In the genomic region with DNA sequence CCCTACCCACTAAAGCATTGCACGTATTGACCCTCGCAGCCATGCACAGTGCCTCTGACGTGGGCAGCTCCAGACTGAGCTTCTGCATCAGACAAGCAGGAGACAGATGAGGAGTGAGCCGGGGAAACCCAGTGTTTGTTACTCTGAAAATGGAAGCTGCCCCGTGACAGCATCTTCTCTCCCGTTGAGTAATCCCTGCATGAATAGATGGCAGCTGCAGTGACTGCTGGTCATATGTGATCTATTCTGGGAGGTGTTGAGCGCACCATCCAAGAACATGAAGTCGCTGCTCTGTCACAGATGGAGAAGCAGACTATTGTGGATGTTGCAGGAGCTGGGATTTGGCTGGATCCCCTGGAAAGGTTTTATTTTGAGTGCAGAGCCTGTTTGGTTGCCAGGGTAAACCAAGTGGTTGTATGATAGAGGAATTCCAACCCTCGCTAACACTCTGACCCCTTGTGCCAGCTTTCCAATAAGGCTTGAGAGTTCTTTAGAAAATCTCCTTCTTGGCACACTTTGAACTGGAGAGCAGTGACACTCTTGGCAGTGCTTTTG, we compare ENCODE assay signal across 8 cellular contexts.
A peak's percentile ranks its signal among the peaks of the same experiment; 100 is the strongest.
DNase-seq lines count a peak whose midpoint lies in the region; ATAC-seq and TF ChIP-seq lines count a peak whose summit lies in the region.

No MANE protein-coding gene starts in this region.

- H3K27me3 ChIP-seq in esophagus muscularis mucosa, result no peaks in the 10 kb centered on the region

- peaks cover 26 to 53% (median 43%) of the 10 kb centered on the region in 4 donors for H3K4me1 ChIP-seq in esophagus muscularis mucosa

- ATAC-seq in HG03095 (IDR thresholded peaks at IDR 0.05; ENCODE audit: unreplicated experiment), result peak; percentile 71

- DNase-seq in GM10266 (ENCODE audit: extremely low spot score), result peak; percentile 64
- DNase-seq in esophagus muscularis mucosa (ENCODE audit: extremely low spot score), result no peak
- DNase-seq in occipital lobe (lab: John Stamatoyannopoulos, UW), result peak; percentile 82
- DNase-seq in NOMO-1 (lab: John Stamatoyannopoulos, UW; ENCODE audit: unreplicated experiment in 2 of 2), result no peak
- no peak for DNase-seq in NCI-H187 treated with DMSO at 0.1 percent for 48 hours (lab: John Stamatoyannopoulos, UW)
- no peak for DNase-seq in activated gamma-delta T cell (lab: John Stamatoyannopoulos, UW)
- no peak for DNase-seq in NCI-H2029 (lab: John Stamatoyannopoulos, UW)

- WGBS in esophagus muscularis mucosa, result 41% methylated on average over 5 of the region's 9 CpGs

- no peak for TF ChIP-seq EP300 in esophagus muscularis mucosa (IDR thresholded peaks at IDR 0.05)

- H3K36me3 ChIP-seq in esophagus muscularis mucosa, result no peaks in the 10 kb centered on the region

- intact Hi-C loops in esophagus muscularis mucosa (cut with DNase I), result no loop called here

- TF ChIP-seq CTCF in GM10266 (IDR thresholded peaks at IDR 0.05; ENCODE audit: control insufficient read depth, insufficient read depth, low read depth, missing control alignments) (no peak), esophagus muscularis mucosa (IDR thresholded peaks at IDR 0.05) (no peak)

- H3K27ac ChIP-seq in esophagus muscularis mucosa (replicated peaks in 1 of 4), result peak overlapping the region; percentile 59 to 67 (median 63)

- H3K9me3 ChIP-seq in esophagus muscularis mucosa, result no peaks in the 10 kb centered on the region

- no peak for TF ChIP-seq POLR2A in esophagus muscularis mucosa (IDR thresholded peaks at IDR 0.05; ENCODE audit: low read depth)

- H3K4me3 ChIP-seq in esophagus muscularis mucosa, result peak overlapping the region in 2 of 4 donors; percentile 2

Comparison
In these comparisons a context has a peak if more than half of its experiments do, and no peak if none do; other contexts are left out.
1. DNase-seq: peak in GM10266 (single experiment) and occipital lobe (single experiment); none in esophagus muscularis mucosa (single experiment), NOMO-1 (0 of 2), NCI-H187 treated with DMSO at 0.1 percent for 48 hours (single experiment), activated gamma-delta T cell (single experiment) and NCI-H2029 (single experiment).